In genomic region chr5:85646036-85646435, GRCh38 we compare ENCODE assay signal across 30 cellular contexts.
"Had no signal": no experiment of that assay in that cellular context is flagged by ENCODE, and none has a peak within 500 bp of the region (broad histone marks: within the 10 kb centered on the region; RNA-seq: fewer than 3 reads in every experiment).

No MANE protein-coding gene starts in this region.

- FAIRE-seq: islet of Langerhans, small intestine had no signal

- H3K4me1 ChIP-seq: esophagus muscularis mucosa, foreskin keratinocyte, gastroesophageal sphincter, heart right ventricle, left lung, parathyroid adenoma, right lobe of liver, tibial nerve, upper lobe of left lung, uterus had no signal

- H3K4me1 Mint-ChIP-seq: endodermal cell; mesothelial cell of epicardium; naive B cell; neural crest cell; stimulated activated naive B cell treated with anti-CD40 and anti-IgM and Interleukin-4, amounts not matched to agents 10 μg/mL and 1 μg/mL and 100 μg/mL, for 72 hours had no signal

- H3K9me3 Mint-ChIP-seq: dendritic cell treated with granulocyte-macrophage colony-stimulating factor and Interleukin-4, amounts not matched to agents 40 ng/mL and 50 ng/mL, for 4 days; endodermal cell; mesothelial cell of epicardium; neural crest cell had no signal

- ATAC-seq: foreskin keratinocyte; gastroesophageal sphincter; heart right ventricle; left cardiac atrium; left lung; mucosa of descending colon; natural killer cell treated with Interleukin-12 subunit alpha and Interleukin-12 subunit beta and Interleukin-15 and Interleukin-18, amount 100 ng/mL, for 72 hours; right lobe of liver; stimulated activated naive B cell treated with anti-CD40 and anti-IgM and Interleukin-4, amounts not matched to agents 10 μg/mL and 1 μg/mL and 100 μg/mL, for 72 hours had no signal

- H3K27me3 ChIP-seq: esophagus muscularis mucosa, foreskin keratinocyte, gastroesophageal sphincter, heart right ventricle, left lung, neutrophil, right lobe of liver, tibial nerve, upper lobe of left lung, uterus had no signal

- H3K4me3 ChIP-seq: esophagus muscularis mucosa, gastroesophageal sphincter, left lung, mucosa of descending colon, right lobe of liver, thoracic aorta, tibial nerve, upper lobe of left lung, uterus had no signal

- H3K27ac Mint-ChIP-seq: dendritic cell treated with granulocyte-macrophage colony-stimulating factor and Interleukin-4, amounts not matched to agents 40 ng/mL and 50 ng/mL, for 4 days; endodermal cell; mesothelial cell of epicardium; naive B cell; natural killer cell treated with Interleukin-12 subunit alpha and Interleukin-12 subunit beta and Interleukin-15 and Interleukin-18, amount 100 ng/mL, for 72 hours; progenitor cell of endocrine pancreas; stimulated activated naive B cell treated with anti-CD40 and anti-IgM and Interleukin-4, amounts not matched to agents 10 μg/mL and 1 μg/mL and 100 μg/mL, for 72 hours had no signal

- H2AFZ ChIP-seq: parathyroid adenoma had no signal

- H3K9me3 ChIP-seq: esophagus muscularis mucosa, gastroesophageal sphincter, left lung, mucosa of descending colon, neutrophil, right lobe of liver, thoracic aorta, tibial nerve, upper lobe of left lung, uterus had no signal

- H3K27ac ChIP-seq: esophagus muscularis mucosa, foreskin keratinocyte, gastroesophageal sphincter, heart right ventricle, left lung, neutrophil, parathyroid adenoma, right lobe of liver, thoracic aorta, tibial nerve, upper lobe of left lung, uterus had no signal

- H3K79me2 ChIP-seq: parathyroid adenoma had no signal

- DNase-seq: effector CD8-positive, alpha-beta T cell; endodermal cell; foreskin keratinocyte; heart right ventricle; hippocampal formation; left cardiac atrium; mesenchymal stem cell; mucosa of descending colon; naive B cell; right lobe of liver; small intestine; stimulated activated CD4-positive, alpha-beta T cell treated with anti-CD3 and anti-CD28 coated beads, Interleukin-15, amount 100 ng/mL, for 24 hours; stimulated activated CD4-positive, alpha-beta T cell treated with anti-CD3 and anti-CD28 coated beads, Interleukin-2, amount 100 ng/mL, for 48 hours; stimulated activated naive B cell treated with anti-CD40 and anti-IgM and Interleukin-4, amounts not matched to agents 10 μg/mL and 1 μg/mL and 100 μg/mL, for 72 hours; upper lobe of left lung; uterus had no signal

- H3K9ac ChIP-seq: parathyroid adenoma had no signal

- H3K36me3 ChIP-seq: esophagus muscularis mucosa, gastroesophageal sphincter, heart right ventricle, left lung, neutrophil, right lobe of liver, thoracic aorta, tibial nerve, upper lobe of left lung, uterus had no signal

- H3K4me3 Mint-ChIP-seq: dendritic cell treated with granulocyte-macrophage colony-stimulating factor and Interleukin-4, amounts not matched to agents 40 ng/mL and 50 ng/mL, for 4 days; endodermal cell; mesothelial cell of epicardium; naive B cell; natural killer cell treated with Interleukin-12 subunit alpha and Interleukin-12 subunit beta and Interleukin-15 and Interleukin-18, amount 100 ng/mL, for 72 hours; neural crest cell; stimulated activated naive B cell treated with anti-CD40 and anti-IgM and Interleukin-4, amounts not matched to agents 10 μg/mL and 1 μg/mL and 100 μg/mL, for 72 hours; stimulated activated naive CD8-positive, alpha-beta T cell treated with anti-CD3 and anti-CD28 coated beads, Interleukin-15, Interleukin-2, amounts not matched to agents 100 ng/mL and 50 ng/mL, for 24 hours had no signal

- H3K36me3 Mint-ChIP-seq: mesothelial cell of epicardium; naive B cell; stimulated activated naive B cell treated with anti-CD40 and anti-IgM and Interleukin-4, amounts not matched to agents 10 μg/mL and 1 μg/mL and 100 μg/mL, for 72 hours had no signal

- H3K27me3 Mint-ChIP-seq: dendritic cell treated with granulocyte-macrophage colony-stimulating factor and Interleukin-4, amounts not matched to agents 40 ng/mL and 50 ng/mL, for 4 days; naive B cell; natural killer cell treated with Interleukin-12 subunit alpha and Interleukin-12 subunit beta and Interleukin-15 and Interleukin-18, amount 100 ng/mL, for 72 hours; progenitor cell of endocrine pancreas; stimulated activated naive B cell treated with anti-CD40 and anti-IgM and Interleukin-4, amounts not matched to agents 10 μg/mL and 1 μg/mL and 100 μg/mL, for 72 hours; stimulated activated naive CD8-positive, alpha-beta T cell treated with anti-CD3 and anti-CD28 coated beads, Interleukin-15, Interleukin-2, amounts not matched to agents 100 ng/mL and 50 ng/mL, for 24 hours had no signal
